ENCODE assay signal across 1 cellular context in genomic region chr14:54857830-54858269, GRCh38.
A peak's percentile ranks its signal among the peaks of the same experiment; 100 is the strongest.
TF ChIP-seq lines count a peak whose summit lies in the region.

No MANE protein-coding gene starts in this region.

TF ChIP-seq in GM12878, 131 proteins besides CTCF, POLR2A, EP300 and RAD21 (continued from another document):
- TF ChIP-seq EZH2 (IDR thresholded peaks at IDR 0.05; ENCODE audit: borderline replicate concordance, control insufficient read depth, low read depth, low read length) (no peak), FOXM1 (IDR thresholded peaks at IDR 0.05; ENCODE audit: low read depth, low read length) (peak; percentile 18; the same call in 1 of the 2 replicates), TCF3 (IDR thresholded peaks at IDR 0.05; ENCODE audit: borderline replicate concordance, insufficient read depth, low read depth, low read length) (no peak), BRCA1 (IDR thresholded peaks at IDR 0.05; ENCODE audit: low read depth, low read length) (no peak), E4F1 (IDR thresholded peaks at IDR 0.05; ENCODE audit: borderline replicate concordance, partially characterized antibody) (no peak), GABPA (IDR thresholded peaks at IDR 0.05; ENCODE audit: low read depth) (no peak), LARP7 (IDR thresholded peaks at IDR 0.05) (no peak), IKZF1 (conservative IDR thresholded peaks at IDR 0.05) (0 out of 2 replicates have a peak, but pooled peaks have one; percentile 21), CREM (IDR thresholded peaks at IDR 0.05; ENCODE audit: low read depth) (no peak), ZNF274 (IDR thresholded peaks at IDR 0.05; ENCODE audit: insufficient read depth, insufficient read length) (no peak), KDM1A (IDR thresholded peaks at IDR 0.05; ENCODE audit: borderline replicate concordance) (no peak), NFXL1 (IDR thresholded peaks at IDR 0.05; ENCODE audit: borderline replicate concordance) (no peak), ASH2L (IDR thresholded peaks at IDR 0.05; ENCODE audit: borderline replicate concordance, low read depth) (no peak), MTA3 (IDR thresholded peaks at IDR 0.05; ENCODE audit: borderline replicate concordance, low read length) (no peak), ATF2 (IDR thresholded peaks at IDR 0.05; ENCODE audit: low read length) (no peak), BCL11A (IDR thresholded peaks at IDR 0.05; ENCODE audit: low read depth, low read length) (no peak), TBL1XR1 (IDR thresholded peaks at IDR 0.05; ENCODE audit: low read depth, low read length) (no peak), MEF2B (IDR thresholded peaks at IDR 0.05; ENCODE audit: partially characterized antibody, poor library complexity, severe bottlenecking) (peak; percentile 66), BMI1 (IDR thresholded peaks at IDR 0.05; ENCODE audit: borderline replicate concordance) (no peak), SMAD1 (IDR thresholded peaks at IDR 0.05; ENCODE audit: low read depth, partially characterized antibody) (no peak), JUND (IDR thresholded peaks at IDR 0.05; ENCODE audit: low read depth, low read length) (no peak), PBX3 (IDR thresholded peaks at IDR 0.05; ENCODE audit: insufficient replicate concordance, low read depth, low read length) (no peak), YBX1 (IDR thresholded peaks at IDR 0.05) (no peak), CHD1 (IDR thresholded peaks at IDR 0.05; ENCODE audit: low read depth, low read length) (no peak), CBX5 (IDR thresholded peaks at IDR 0.05; ENCODE audit: low read depth) (no peak), CEBPB (IDR thresholded peaks at IDR 0.05; ENCODE audit: borderline replicate concordance in 1 of 2, low read depth in 2 of 2, low read length in 2 of 2) (no peak), CUX1 (IDR thresholded peaks at IDR 0.05; ENCODE audit: insufficient replicate concordance, low read depth, low read length) (peak; percentile 82), IKZF2 (IDR thresholded peaks at IDR 0.05) (peak; percentile 41 to 61; a peak in 3 of 4 replicates), DPF2 (IDR thresholded peaks at IDR 0.05) (0 out of 2 replicates have a peak, but pooled peaks have one; percentile 16), NR2C1 (IDR thresholded peaks at IDR 0.05) (no peak), ZNF384 (IDR thresholded peaks at IDR 0.05; ENCODE audit: borderline replicate concordance, low read depth, low read length) (peak; percentile 69; the same call in 1 of the 2 replicates), FOS (IDR thresholded peaks at IDR 0.05; ENCODE audit: borderline replicate concordance, extremely low read depth, insufficient read length) (no peak), KLF5 (IDR thresholded peaks at IDR 0.05; ENCODE audit: partially characterized antibody) (no peak), YY1 (IDR thresholded peaks at IDR 0.05; ENCODE audit: low read depth, low read length) (no peak), BCL3 (IDR thresholded peaks at IDR 0.05; ENCODE audit: borderline replicate concordance, insufficient read depth, low read depth, low read length, poor library complexity, severe bottlenecking) (no peak), MEF2A (IDR thresholded peaks at IDR 0.05; ENCODE audit: insufficient read depth, low read depth, low read length) (0 out of 2 replicates have a peak, but pooled peaks have one; percentile 28), HCFC1 (IDR thresholded peaks at IDR 0.05; ENCODE audit: low read length) (no peak), SPI1 (IDR thresholded peaks at IDR 0.05; ENCODE audit: borderline replicate concordance, insufficient read depth, low read depth, low read length) (peak; percentile 70; the same call in 1 of the 2 replicates), NFYA (IDR thresholded peaks at IDR 0.05; ENCODE audit: borderline replicate concordance, low read depth, low read length) (no peak), CREB1 (IDR thresholded peaks at IDR 0.05; ENCODE audit: low read depth) (0 out of 2 replicates have a peak, but pooled peaks have one; percentile 20), ETV6 (conservative IDR thresholded peaks at IDR 0.05 in 1 of 2, IDR thresholded peaks at IDR 0.05 in 1 of 2; ENCODE audit: borderline replicate concordance in 1 of 2, low read depth in 1 of 2) (peak in 1 of 2 experiments; percentile 25; a peak in 1 of 4 replicates), SRF (IDR thresholded peaks at IDR 0.05; ENCODE audit: low read depth in 2 of 2, low read length in 2 of 2) (no peak), ATF7 (IDR thresholded peaks at IDR 0.05; ENCODE audit: low read depth) (peak; percentile 75; the same call in 1 of the 2 replicates)
- TF ChIP-seq, protein P1, sequence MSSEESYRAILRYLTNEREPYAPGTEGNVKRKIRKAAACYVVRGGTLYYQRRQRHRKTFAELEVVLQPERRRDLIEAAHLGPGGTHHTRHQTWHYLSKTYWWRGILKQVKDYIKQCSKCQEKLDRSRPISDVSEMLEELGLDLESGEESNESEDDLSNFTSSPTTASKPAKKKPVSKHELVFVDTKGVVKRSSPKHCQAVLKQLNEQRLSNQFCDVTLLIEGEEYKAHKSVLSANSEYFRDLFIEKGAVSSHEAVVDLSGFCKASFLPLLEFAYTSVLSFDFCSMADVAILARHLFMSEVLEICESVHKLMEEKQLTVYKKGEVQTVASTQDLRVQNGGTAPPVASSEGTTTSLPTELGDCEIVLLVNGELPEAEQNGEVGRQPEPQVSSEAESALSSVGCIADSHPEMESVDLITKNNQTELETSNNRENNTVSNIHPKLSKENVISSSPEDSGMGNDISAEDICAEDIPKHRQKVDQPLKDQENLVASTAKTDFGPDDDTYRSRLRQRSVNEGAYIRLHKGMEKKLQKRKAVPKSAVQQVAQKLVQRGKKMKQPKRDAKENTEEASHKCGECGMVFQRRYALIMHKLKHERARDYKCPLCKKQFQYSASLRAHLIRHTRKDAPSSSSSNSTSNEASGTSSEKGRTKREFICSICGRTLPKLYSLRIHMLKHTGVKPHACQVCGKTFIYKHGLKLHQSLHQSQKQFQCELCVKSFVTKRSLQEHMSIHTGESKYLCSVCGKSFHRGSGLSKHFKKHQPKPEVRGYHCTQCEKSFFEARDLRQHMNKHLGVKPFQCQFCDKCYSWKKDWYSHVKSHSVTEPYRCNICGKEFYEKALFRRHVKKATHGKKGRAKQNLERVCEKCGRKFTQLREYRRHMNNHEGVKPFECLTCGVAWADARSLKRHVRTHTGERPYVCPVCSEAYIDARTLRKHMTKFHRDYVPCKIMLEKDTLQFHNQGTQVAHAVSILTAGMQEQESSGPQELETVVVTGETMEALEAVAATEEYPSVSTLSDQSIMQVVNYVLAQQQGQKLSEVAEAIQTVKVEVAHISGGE (CRISPR knock-in tag; IDR thresholded peaks at IDR 0.05) = no peak
- TF ChIP-seq, protein P2, sequence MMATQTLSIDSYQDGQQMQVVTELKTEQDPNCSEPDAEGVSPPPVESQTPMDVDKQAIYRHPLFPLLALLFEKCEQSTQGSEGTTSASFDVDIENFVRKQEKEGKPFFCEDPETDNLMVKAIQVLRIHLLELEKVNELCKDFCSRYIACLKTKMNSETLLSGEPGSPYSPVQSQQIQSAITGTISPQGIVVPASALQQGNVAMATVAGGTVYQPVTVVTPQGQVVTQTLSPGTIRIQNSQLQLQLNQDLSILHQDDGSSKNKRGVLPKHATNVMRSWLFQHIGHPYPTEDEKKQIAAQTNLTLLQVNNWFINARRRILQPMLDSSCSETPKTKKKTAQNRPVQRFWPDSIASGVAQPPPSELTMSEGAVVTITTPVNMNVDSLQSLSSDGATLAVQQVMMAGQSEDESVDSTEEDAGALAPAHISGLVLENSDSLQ (IDR thresholded peaks at IDR 0.05) = no peak
- TF ChIP-seq, protein P3, sequence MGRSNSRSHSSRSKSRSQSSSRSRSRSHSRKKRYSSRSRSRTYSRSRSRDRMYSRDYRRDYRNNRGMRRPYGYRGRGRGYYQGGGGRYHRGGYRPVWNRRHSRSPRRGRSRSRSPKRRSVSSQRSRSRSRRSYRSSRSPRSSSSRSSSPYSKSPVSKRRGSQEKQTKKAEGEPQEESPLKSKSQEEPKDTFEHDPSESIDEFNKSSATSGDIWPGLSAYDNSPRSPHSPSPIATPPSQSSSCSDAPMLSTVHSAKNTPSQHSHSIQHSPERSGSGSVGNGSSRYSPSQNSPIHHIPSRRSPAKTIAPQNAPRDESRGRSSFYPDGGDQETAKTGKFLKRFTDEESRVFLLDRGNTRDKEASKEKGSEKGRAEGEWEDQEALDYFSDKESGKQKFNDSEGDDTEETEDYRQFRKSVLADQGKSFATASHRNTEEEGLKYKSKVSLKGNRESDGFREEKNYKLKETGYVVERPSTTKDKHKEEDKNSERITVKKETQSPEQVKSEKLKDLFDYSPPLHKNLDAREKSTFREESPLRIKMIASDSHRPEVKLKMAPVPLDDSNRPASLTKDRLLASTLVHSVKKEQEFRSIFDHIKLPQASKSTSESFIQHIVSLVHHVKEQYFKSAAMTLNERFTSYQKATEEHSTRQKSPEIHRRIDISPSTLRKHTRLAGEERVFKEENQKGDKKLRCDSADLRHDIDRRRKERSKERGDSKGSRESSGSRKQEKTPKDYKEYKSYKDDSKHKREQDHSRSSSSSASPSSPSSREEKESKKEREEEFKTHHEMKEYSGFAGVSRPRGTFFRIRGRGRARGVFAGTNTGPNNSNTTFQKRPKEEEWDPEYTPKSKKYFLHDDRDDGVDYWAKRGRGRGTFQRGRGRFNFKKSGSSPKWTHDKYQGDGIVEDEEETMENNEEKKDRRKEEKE (IDR thresholded peaks at IDR 0.05) = no peak
